In genomic region chr5:106882035-106882434, GRCh38 we compare ENCODE assay signal across 1 cellular context.
TF ChIP-seq lines count a peak whose summit lies in the region.

No MANE protein-coding gene starts in this region.

TF ChIP-seq in IMR-90, 13 proteins besides CTCF, POLR2A, EP300 and RAD21 (continued from another document):
- TF ChIP-seq USF2 (IDR thresholded peaks at IDR 0.05; ENCODE audit: low read depth, low read length) (no peak), NFE2L2 (IDR thresholded peaks at IDR 0.05; ENCODE audit: low read depth, low read length) (peak; percentile 81), RFX5 (IDR thresholded peaks at IDR 0.05; ENCODE audit: low read depth, low read length) (no peak), RCOR1 (IDR thresholded peaks at IDR 0.05; ENCODE audit: insufficient replicate concordance, low read length) (no peak), FOS (IDR thresholded peaks at IDR 0.05; ENCODE audit: low read depth, low read length) (no peak), MXI1 (IDR thresholded peaks at IDR 0.05; ENCODE audit: borderline replicate concordance, low read depth, low read length) (no peak)
